2 cellular contexts compared by ENCODE assay signal in genomic region chr22:18884465-18884864, GRCh38. TPM values are rescaled to one million over a fixed set of nuclear protein-coding genes. Genes with fewer than 3 reads are reported as not detected.
"Had no signal": no experiment of that assay in that cellular context is flagged by ENCODE, and none has a peak within 500 bp of the region (broad histone marks: within the 10 kb centered on the region; RNA-seq: fewer than 3 reads in every experiment).

No MANE protein-coding gene starts in this region.

RNA-seq across cellular contexts. Expression of gene PRODH, which starts 51.6 kb away (rescaled TPM):
- total RNA-seq: natural killer cell, pulmonary artery endothelial cell had no signal
